ENCODE assay signal across 13 cellular contexts in genomic region chr6:20692023-20692422, GRCh38.
"Had no signal": no experiment of that assay in that cellular context is flagged by ENCODE, and none has a peak within 500 bp of the region (broad histone marks: within the 10 kb centered on the region; RNA-seq: fewer than 3 reads in every experiment).

No MANE protein-coding gene starts in this region.

- H3K36me3 ChIP-seq: brain microvascular endothelial cell had no signal

- H3K27me3 ChIP-seq: brain microvascular endothelial cell, testis had no signal

- H3K27ac ChIP-seq: brain microvascular endothelial cell, testis had no signal

- H3K4me1 ChIP-seq: testis had no signal

- H3K9me3 ChIP-seq: testis had no signal

- DNase-seq: activated B cell treated with CpG ODN at 0.5 μM for 24 hours; activated CD4-positive, alpha-beta T cell treated with anti-CD3 and anti-CD28 coated beads, Interleukin-2, amount 10 ng/mL, durations not matched to agents 24 days and 14 days; activated naive CD4-positive, alpha-beta T cell treated with anti-CD3 and anti-CD28 coated beads, Interleukin-2, amount 10 ng/mL, durations not matched to agents 7 days and 5 days; brain microvascular endothelial cell; cerebellar nuclear complex; effector memory CD8-positive, alpha-beta T cell; left ventricle myocardium superior; mesenchymal stem cell; stimulated activated CD4-positive, alpha-beta T cell treated with anti-CD3 and anti-CD28 coated beads, Interleukin-12 subunit alpha, Interleukin-12 subunit beta, amount 100 ng/mL, for 4 hours; stimulated activated CD4-positive, alpha-beta T cell treated with anti-CD3 and anti-CD28 coated beads, Interleukin-2, amount 100 ng/mL, for 48 hours; stimulated activated naive CD4-positive, alpha-beta T cell treated with Interleukin-2 at 50 U/mL for 16 hours; T-helper 17 cell; testis had no signal

- H3K4me3 ChIP-seq: testis had no signal
